14 cellular contexts compared by ENCODE assay signal in genomic region chr9:2085719-2086515, GRCh38.
DNase-seq lines count a peak whose midpoint lies in the region; FAIRE-seq and TF ChIP-seq lines count a peak whose summit lies in the region.
"Had no signal": no experiment of that assay in that cellular context is flagged by ENCODE, and none has a peak within 500 bp of the region (broad histone marks: within the 10 kb centered on the region; RNA-seq: fewer than 3 reads in every experiment).

No MANE protein-coding gene starts in this region.

- H2AFZ ChIP-seq in astrocyte (ENCODE audit: low read depth, low read length): no peak overlapping the region

- no peaks in the 10 kb centered on the region for H3K4me1 ChIP-seq in astrocyte (ENCODE audit: insufficient read depth, low read length)
- H3K4me1 ChIP-seq: right lobe of liver had no signal

- DNase-seq in GM04504 (ENCODE audit: low read depth) (peak; percentile 68), astrocyte (ENCODE audit: low read depth) (peak; percentile 42), fibroblast of pulmonary artery (ENCODE audit: low read depth) (peak; percentile 86), pulmonary artery endothelial cell (ENCODE audit: low read depth, low spot score) (peak; percentile 57), foreskin melanocyte (no peak), GM19240 (ENCODE audit: insufficient read length, low spot score) (no peak), ureter (ENCODE audit: low spot score) (no peak), iPS-NIHi11 (ENCODE audit: low spot score) (no peak)
- DNase-seq: activated CD4-positive, alpha-beta memory T cell treated with anti-CD3 and anti-CD28 coated beads for 36 hours; activated naive CD4-positive, alpha-beta T cell treated with anti-CD3 and anti-CD28 coated beads for 36 hours; NCI-H1092; NCI-H510A treated with DMSO at 0.1 percent for 48 hours; right lobe of liver; RPMI8226 had no signal

- FAIRE-seq in astrocyte (lab: Jason Lieb, UNC): no peak

- TF ChIP-seq CTCF in astrocyte (IDR thresholded peaks at IDR 0.05; ENCODE audit: insufficient read depth, low read depth, low read length) (no peak), fibroblast of pulmonary artery (IDR thresholded peaks at IDR 0.05; ENCODE audit: low read length, missing control alignments) (no peak)

- H3K27ac ChIP-seq in astrocyte (ENCODE audit: low read depth, low read length): no peak overlapping the region
- H3K27ac ChIP-seq: right lobe of liver had no signal

- H3K4me3 ChIP-seq in astrocyte (ENCODE audit: insufficient read depth, low read depth, low read length) (no peak overlapping the region), fibroblast of pulmonary artery (replicated peaks; ENCODE audit: low read depth, low read length) (no peak overlapping the region)
- H3K4me3 ChIP-seq: right lobe of liver had no signal

- H3K9me3 ChIP-seq in astrocyte (ENCODE audit: insufficient read depth, low read depth, low read length): no peaks in the 10 kb centered on the region
- H3K9me3 ChIP-seq: right lobe of liver had no signal

- no peak overlapping the region for H3K9ac ChIP-seq in astrocyte (ENCODE audit: low read length)

- H3K36me3 ChIP-seq in astrocyte (ENCODE audit: insufficient read depth, low read length): peaks cover 40% of the 10 kb centered on the region

- H3K27me3 Mint-ChIP-seq in astrocyte (ENCODE audit: low read depth, unreplicated experiment): no peaks in the 10 kb centered on the region
- H3K27me3 Mint-ChIP-seq: activated CD4-positive, alpha-beta memory T cell treated with anti-CD3 and anti-CD28 coated beads for 36 hours had no signal

- H3K79me2 ChIP-seq in astrocyte (ENCODE audit: insufficient read depth, low read length): no peaks in the 10 kb centered on the region

- no peaks in the 10 kb centered on the region for H3K9me3 Mint-ChIP-seq in astrocyte (ENCODE audit: unreplicated experiment)
- H3K9me3 Mint-ChIP-seq: activated CD4-positive, alpha-beta memory T cell treated with anti-CD3 and anti-CD28 coated beads for 36 hours; activated naive CD4-positive, alpha-beta T cell treated with anti-CD3 and anti-CD28 coated beads for 36 hours had no signal

- no peaks in the 10 kb centered on the region for H4K20me1 ChIP-seq in astrocyte (ENCODE audit: insufficient read depth, low read length)

- no peaks in the 10 kb centered on the region for H3K27me3 ChIP-seq in astrocyte (ENCODE audit: insufficient read depth, low read length)
- H3K27me3 ChIP-seq: right lobe of liver had no signal

- H3K4me3 Mint-ChIP-seq in astrocyte (ENCODE audit: unreplicated experiment): no peak overlapping the region
- H3K4me3 Mint-ChIP-seq: activated CD4-positive, alpha-beta memory T cell treated with anti-CD3 and anti-CD28 coated beads for 36 hours; activated naive CD4-positive, alpha-beta T cell treated with anti-CD3 and anti-CD28 coated beads for 36 hours had no signal

- H3K27ac Mint-ChIP-seq in astrocyte (ENCODE audit: unreplicated experiment): no peak overlapping the region
- H3K27ac Mint-ChIP-seq: activated CD4-positive, alpha-beta memory T cell treated with anti-CD3 and anti-CD28 coated beads for 36 hours; activated naive CD4-positive, alpha-beta T cell treated with anti-CD3 and anti-CD28 coated beads for 36 hours had no signal

- H3K4me1 Mint-ChIP-seq in astrocyte (ENCODE audit: low read depth, unreplicated experiment): no peaks in the 10 kb centered on the region

- H3K4me2 ChIP-seq in astrocyte (ENCODE audit: low read length): no peak overlapping the region

- H3K36me3 Mint-ChIP-seq in astrocyte (ENCODE audit: low read depth, unreplicated experiment): peaks cover 13% of the 10 kb centered on the region

Comparison
In these comparisons a context has a peak if more than half of its experiments do, and no peak if none do; other contexts are left out.
1. DNase-seq: peak in GM04504 (single experiment), astrocyte (single experiment), fibroblast of pulmonary artery (single experiment) and pulmonary artery endothelial cell (single experiment); none in foreskin melanocyte (single experiment), GM19240 (single experiment), ureter (single experiment) and iPS-NIHi11 (single experiment).